ENCODE assay signal across 18 cellular contexts in the genomic region with DNA sequence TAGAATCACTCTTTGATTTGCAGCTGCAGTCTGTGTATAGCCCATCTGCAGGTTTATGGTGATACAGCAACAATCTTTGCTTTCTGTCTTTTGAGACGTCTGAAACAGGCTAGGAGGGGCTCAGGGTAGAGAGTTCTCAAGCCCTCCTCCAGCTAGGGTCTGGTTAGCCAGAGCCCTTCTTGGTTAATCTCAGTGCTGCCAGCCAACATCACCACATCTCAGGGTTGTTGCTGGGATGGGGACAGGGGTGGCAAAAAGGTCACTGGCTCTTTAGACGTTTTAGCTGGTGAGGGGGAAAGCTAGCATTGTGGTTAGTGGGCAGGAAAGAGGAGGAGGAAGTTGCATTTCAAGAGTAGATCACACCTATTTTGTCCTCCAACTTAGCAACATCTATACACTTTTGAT.
DNase-seq lines count a peak whose midpoint lies in the region; ATAC-seq and TF ChIP-seq lines count a peak whose summit lies in the region.
"Had no signal": no experiment of that assay in that cellular context is flagged by ENCODE, and none has a peak within 500 bp of the region (broad histone marks: within the 10 kb centered on the region; RNA-seq: fewer than 3 reads in every experiment).

No MANE protein-coding gene starts in this region.

- peak overlapping the region; percentile 58 for H3K4me3 Mint-ChIP-seq in activated CD4-positive, alpha-beta T cell treated with anti-CD3 and anti-CD28 coated beads, Interleukin-2, amount 10 ng/mL, durations not matched to agents 24 days and 14 days
- H3K4me3 Mint-ChIP-seq in IgD-negative memory B cell: peak overlapping the region in 3 of 4 donors; percentile 21 to 79 (median 47)
- H3K4me3 Mint-ChIP-seq in T-helper 2 cell treated with Interferon-gamma antibody and Interleukin-4, amounts not matched to agents 5 μg/mL and 100 μg/mL, for 36 hours: peak overlapping the region; percentile 64
- H3K4me3 Mint-ChIP-seq in natural killer cell: peak overlapping the region; percentile 61
- no peak overlapping the region for H3K4me3 Mint-ChIP-seq in HFFc6

- H3K9me3 Mint-ChIP-seq in activated CD4-positive, alpha-beta T cell treated with anti-CD3 and anti-CD28 coated beads, Interleukin-2, amount 10 ng/mL, durations not matched to agents 24 days and 14 days: no peaks in the 10 kb centered on the region
- H3K9me3 Mint-ChIP-seq in IgD-negative memory B cell: no peaks in the 10 kb centered on the region
- no peaks in the 10 kb centered on the region for H3K9me3 Mint-ChIP-seq in T-helper 2 cell treated with Interferon-gamma antibody and Interleukin-4, amounts not matched to agents 5 μg/mL and 100 μg/mL, for 36 hours
- no peaks in the 10 kb centered on the region for H3K9me3 Mint-ChIP-seq in natural killer cell
- no peaks in the 10 kb centered on the region for H3K9me3 Mint-ChIP-seq in HFFc6

- H3K27me3 Mint-ChIP-seq in activated CD4-positive, alpha-beta T cell treated with anti-CD3 and anti-CD28 coated beads, Interleukin-2, amount 10 ng/mL, durations not matched to agents 24 days and 14 days: peaks cover 15% of the 10 kb centered on the region
- H3K27me3 Mint-ChIP-seq in IgD-negative memory B cell (peaks cover 2% of the 10 kb centered on the region), natural killer cell (ENCODE audit: low read depth in 2 of 2) (peaks cover 16 to 33% of the 10 kb centered on the region in 2 donors), HFFc6 (ENCODE audit: insufficient read depth) (peaks cover 7% of the 10 kb centered on the region)
- H3K27me3 Mint-ChIP-seq in T-helper 2 cell treated with Interferon-gamma antibody and Interleukin-4, amounts not matched to agents 5 μg/mL and 100 μg/mL, for 36 hours (ENCODE audit: low read depth): peaks cover 16% of the 10 kb centered on the region

- TF ChIP-seq CTCF in natural killer cell (IDR thresholded peaks at IDR 0.05): no peak
- TF ChIP-seq CTCF in HFFc6 (IDR thresholded peaks at IDR 0.05): no peak

- peak in 2 of 3 donors; percentile 45 to 78 for ATAC-seq in natural killer cell
- ATAC-seq: HepG2 had no signal

- H3K36me3 Mint-ChIP-seq in activated CD4-positive, alpha-beta T cell treated with anti-CD3 and anti-CD28 coated beads, Interleukin-2, amount 10 ng/mL, durations not matched to agents 24 days and 14 days (ENCODE audit: low read depth): no peaks in the 10 kb centered on the region
- H3K36me3 Mint-ChIP-seq in IgD-negative memory B cell (no peaks in the 10 kb centered on the region), natural killer cell (no peaks in the 10 kb centered on the region), HFFc6 (ENCODE audit: low read depth) (no peaks in the 10 kb centered on the region)
- H3K36me3 Mint-ChIP-seq in T-helper 2 cell treated with Interferon-gamma antibody and Interleukin-4, amounts not matched to agents 5 μg/mL and 100 μg/mL, for 36 hours (ENCODE audit: low read depth): no peaks in the 10 kb centered on the region

- intact Hi-C loops in activated CD4-positive, alpha-beta T cell treated with anti-CD3 and anti-CD28 coated beads, Interleukin-2, amount 10 ng/mL, durations not matched to agents 24 days and 14 days (cut with micrococcal nuclease): no loop called here
- intact Hi-C loops in natural killer cell (cut with micrococcal nuclease): no loop called here

- no peak overlapping the region for H3K27ac Mint-ChIP-seq in activated CD4-positive, alpha-beta T cell treated with anti-CD3 and anti-CD28 coated beads, Interleukin-2, amount 10 ng/mL, durations not matched to agents 24 days and 14 days
- H3K27ac Mint-ChIP-seq in IgD-negative memory B cell (peak overlapping the region in 1 of 3 donors; percentile 50), natural killer cell (peak overlapping the region in 1 of 2 donors; percentile 70), HFFc6 (no peak overlapping the region)
- H3K27ac Mint-ChIP-seq in T-helper 2 cell treated with Interferon-gamma antibody and Interleukin-4, amounts not matched to agents 5 μg/mL and 100 μg/mL, for 36 hours: peak overlapping the region; percentile 46

- H3K4me1 Mint-ChIP-seq in activated CD4-positive, alpha-beta T cell treated with anti-CD3 and anti-CD28 coated beads, Interleukin-2, amount 10 ng/mL, durations not matched to agents 24 days and 14 days: peaks cover 20% of the 10 kb centered on the region
- H3K4me1 Mint-ChIP-seq in IgD-negative memory B cell (peaks cover 7 to 9% (median 7%) of the 10 kb centered on the region in 3 donors), natural killer cell (peaks cover 13 to 17% of the 10 kb centered on the region in 2 donors), HFFc6 (ENCODE audit: low read depth) (peaks cover 1% of the 10 kb centered on the region; the same call in 1 of the 2 replicates)
- H3K4me1 Mint-ChIP-seq in T-helper 2 cell treated with Interferon-gamma antibody and Interleukin-4, amounts not matched to agents 5 μg/mL and 100 μg/mL, for 36 hours (ENCODE audit: low read depth): peaks cover 13% of the 10 kb centered on the region

- DNase-seq in activated CD4-positive, alpha-beta T cell treated with anti-CD3 and anti-CD28 coated beads, Interleukin-2, amount 10 ng/mL, durations not matched to agents 24 days and 14 days: peak; percentile 72
- DNase-seq in activated CD4-positive, alpha-beta T cell treated with anti-CD3 and anti-CD28 coated beads, Interleukin-2, amount 50 U/mL, for 1 hour: no peak
- peak; percentile 10 for DNase-seq in T-helper 2 cell treated with Interferon-gamma antibody and Interleukin-4, amounts not matched to agents 5 μg/mL and 100 μg/mL, for 36 hours (ENCODE audit: low spot score)
- DNase-seq in natural killer cell (no peak), HFFc6 (no peak), NCI-H1436 treated with DMSO at 0.1 percent for 48 hours (lab: John Stamatoyannopoulos, UW) (no peak), HUDEP-2 (lab: John Stamatoyannopoulos, UW; ENCODE audit: unreplicated experiment in 76 of 76) (no peak)
- DNase-seq: amygdala, colonic mucosa, DMS79 treated with DMSO at 0.1 percent for 48 hours, erythroblast, head of caudate nucleus, kidney, NCI-H1436, NCI-H526, T-helper 9 cell had no signal

Comparison
In these comparisons a context has a peak if more than half of its experiments do, and no peak if none do; other contexts are left out.
1. DNase-seq: peak in activated CD4-positive, alpha-beta T cell treated with anti-CD3 and anti-CD28 coated beads, Interleukin-2, amount 10 ng/mL, durations not matched to agents 24 days and 14 days (single experiment) and T-helper 2 cell treated with Interferon-gamma antibody and Interleukin-4, amounts not matched to agents 5 μg/mL and 100 μg/mL, for 36 hours (single experiment); none in activated CD4-positive, alpha-beta T cell treated with anti-CD3 and anti-CD28 coated beads, Interleukin-2, amount 50 U/mL, for 1 hour (single experiment), natural killer cell (single experiment), HFFc6 (single experiment), NCI-H1436 treated with DMSO at 0.1 percent for 48 hours (single experiment) and HUDEP-2 (0 of 76).